Comparison of ENCODE assay signal across 1 cellular context in genomic region chr1:108521990-108522393, GRCh38.
TF ChIP-seq lines count a peak whose summit lies in the region.

No MANE protein-coding gene starts in this region.

TF ChIP-seq in K562, 482 proteins besides CTCF, POLR2A, EP300 and RAD21 (continued from another document):
- TF ChIP-seq ATF4 (CRISPR knock-in tag; IDR thresholded peaks at IDR 0.05) (peak; percentile 91), KDM1A (IDR thresholded peaks at IDR 0.05) (0 out of 4 replicates have a peak, but pooled peaks of 1 of the 2 experiments have one; percentile 10), SMAD3 (CRISPR knock-in tag; conservative IDR thresholded peaks at IDR 0.05) (0 out of 2 replicates have a peak, but pooled peaks have one; percentile 3), RCOR1 (IDR thresholded peaks at IDR 0.05; ENCODE audit: borderline replicate concordance in 1 of 2, low read depth in 2 of 2, low read length in 2 of 2) (0 out of 4 replicates have a peak, but pooled peaks of 1 of the 2 experiments have one; percentile 37), PHF21A (IDR thresholded peaks at IDR 0.05; ENCODE audit: borderline replicate concordance, low read depth) (no peak), RNF2 (IDR thresholded peaks at IDR 0.05) (peak; percentile 66; the same call in 1 of the 2 replicates), ZNF436 (CRISPR knock-in tag; IDR thresholded peaks at IDR 0.05) (no peak), ADNP (tag; IDR thresholded peaks at IDR 0.05) (peak; percentile 72), ESRRA (IDR thresholded peaks at IDR 0.05; ENCODE audit: borderline replicate concordance, low read depth) (peak; percentile 17; the same call in 1 of the 2 replicates), LEF1 (IDR thresholded peaks at IDR 0.05) (peak; percentile 78; the same call in 1 of the 2 replicates), MYC (IDR thresholded peaks at IDR 0.05; ENCODE audit: low read depth, low read length) (peak; percentile 25; the same call in 1 of the 2 replicates), MYC (CRISPR knock-in tag; IDR thresholded peaks at IDR 0.05; ENCODE audit: borderline replicate concordance, low read depth) (no peak), ZNF318 (IDR thresholded peaks at IDR 0.05; ENCODE audit: borderline replicate concordance in 1 of 2, low read depth in 1 of 2) (peak in 1 of 2 experiments; percentile 46; a peak in 1 of 4 replicates), ZKSCAN3 (CRISPR knock-in tag; IDR thresholded peaks at IDR 0.05) (no peak), PHF8 (IDR thresholded peaks at IDR 0.05; ENCODE audit: borderline replicate concordance, low read length) (no peak), PATZ1 (CRISPR knock-in tag; IDR thresholded peaks at IDR 0.05; ENCODE audit: borderline replicate concordance) (no peak), FOXP1 (CRISPR knock-in tag; IDR thresholded peaks at IDR 0.05) (no peak), POLR2G (IDR thresholded peaks at IDR 0.05; ENCODE audit: low read depth, low read length) (no peak), HDAC2 (IDR thresholded peaks at IDR 0.05) (peak; percentile 68), ZNF766 (CRISPR knock-in tag; conservative IDR thresholded peaks at IDR 0.05) (peak; percentile 78), CEBPB (tag; IDR thresholded peaks at IDR 0.05) (peak; percentile 99), CTBP1 (IDR thresholded peaks at IDR 0.05; ENCODE audit: borderline replicate concordance) (peak; percentile 67; the same call in 1 of the 2 replicates), MTA1 (IDR thresholded peaks at IDR 0.05; ENCODE audit: borderline replicate concordance) (peak; percentile 78; the same call in 1 of the 2 replicates), EP400 (IDR thresholded peaks at IDR 0.05) (peak; percentile 38; the same call in 1 of the 2 replicates), NBN (IDR thresholded peaks at IDR 0.05; ENCODE audit: low read depth) (peak; percentile 67; the same call in 1 of the 2 replicates), SMARCA4 (IDR thresholded peaks at IDR 0.05) (peak; percentile 89), ZNF239 (CRISPR knock-in tag; IDR thresholded peaks at IDR 0.05) (0 out of 2 replicates have a peak, but pooled peaks have one; percentile 3)
